Comparison of ENCODE assay signal across 8 cellular contexts in the genomic region with DNA sequence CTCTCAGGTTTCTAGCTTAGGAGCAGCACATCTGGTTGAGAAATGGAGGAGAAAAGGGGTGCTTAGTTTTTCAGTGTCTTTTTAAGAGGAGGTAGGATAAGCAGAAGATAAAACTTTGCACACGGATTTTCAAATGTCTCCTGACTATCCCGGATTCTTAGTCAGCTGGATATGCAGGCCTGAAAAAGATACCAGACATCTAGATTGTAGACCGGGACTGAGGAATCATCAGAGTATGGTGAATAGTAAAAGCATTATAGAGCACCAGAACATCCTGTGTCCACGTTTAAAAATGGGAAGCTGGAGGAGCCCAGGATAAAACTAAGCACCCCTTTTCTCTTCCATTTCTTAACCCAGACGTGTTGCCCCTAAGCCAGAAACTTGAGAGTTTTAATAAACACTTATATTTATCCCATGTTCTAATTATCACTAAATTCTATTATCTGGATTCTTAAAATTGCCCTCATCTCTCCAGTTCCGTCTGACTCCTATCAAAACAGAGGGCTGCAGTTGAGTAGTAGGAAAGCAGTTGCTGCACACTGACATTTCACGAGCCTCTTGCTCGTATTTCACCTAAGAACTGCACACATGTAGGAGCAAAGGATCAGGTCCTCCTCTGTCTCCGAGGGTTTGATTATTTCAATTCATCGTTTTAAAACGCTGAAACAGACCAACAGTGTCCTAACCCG. TPM values are rescaled to one million over a fixed set of nuclear protein-coding genes. Genes with fewer than 3 reads are reported as not detected.
DNase-seq lines count a peak whose midpoint lies in the region; ATAC-seq and TF ChIP-seq lines count a peak whose summit lies in the region.

No MANE protein-coding gene starts in this region.

- H3K9ac ChIP-seq in ES-I3 (ENCODE audit: low read depth, low read length) (peak overlapping the region; percentile 76), HUES48 (ENCODE audit: low read depth, low read length) (peak overlapping the region; percentile 77)

- H3K27ac ChIP-seq in HUES48 (ENCODE audit: low read depth, low read length) (peak overlapping the region; percentile 73), right atrium auricular region (peak overlapping the region; percentile 80 to 85), sigmoid colon (peak overlapping the region; percentile 82 to 88 (median 85))

- no peak for DNase-seq in activated T-helper 1 cell treated with anti-CD3 and anti-CD28 coated beads, Interleukin-12 subunit alpha, Interleukin-12 subunit beta, Interleukin-2, Interleukin-4 antibody, amounts not matched to agents 30 ng/mL and 10 ng/mL and 1 ng/mL, durations not matched to agents 14 hours and 24 hours and 36 hours (ENCODE audit: low spot score)
- DNase-seq in right atrium auricular region (ENCODE audit: low spot score) (no peak), sigmoid colon (no peak), germinal center (ENCODE audit: low spot score) (no peak)
- DNase-seq in activated effector memory CD4-positive, alpha-beta T cell treated with anti-CD3 and anti-CD28 coated beads, Interleukin-2, amount 50 U/mL, for 16 hours, result no peak

- no peaks in the 10 kb centered on the region for H3K9me3 Mint-ChIP-seq in activated T-helper 1 cell treated with anti-CD3 and anti-CD28 coated beads, Interleukin-12 subunit alpha, Interleukin-12 subunit beta, Interleukin-2, Interleukin-4 antibody, amounts not matched to agents 30 ng/mL and 10 ng/mL and 1 ng/mL, durations not matched to agents 14 hours and 24 hours and 36 hours

- peaks cover 26% of the 10 kb centered on the region for H3K4me1 Mint-ChIP-seq in activated T-helper 1 cell treated with anti-CD3 and anti-CD28 coated beads, Interleukin-12 subunit alpha, Interleukin-12 subunit beta, Interleukin-2, Interleukin-4 antibody, amounts not matched to agents 30 ng/mL and 10 ng/mL and 1 ng/mL, durations not matched to agents 14 hours and 24 hours and 36 hours (ENCODE audit: low read depth)

- no peak for TF ChIP-seq CTCF in right atrium auricular region (IDR thresholded peaks at IDR 0.05)
- TF ChIP-seq CTCF in sigmoid colon (IDR thresholded peaks at IDR 0.05), result no peak

- no peaks in the 10 kb centered on the region for H3K9me3 ChIP-seq in ES-I3 (ENCODE audit: control insufficient read depth, insufficient read depth, low read length)
- no peaks in the 10 kb centered on the region for H3K9me3 ChIP-seq in HUES48 (ENCODE audit: control insufficient read depth, insufficient read depth, low read length)
- H3K9me3 ChIP-seq in right atrium auricular region, result no peaks in the 10 kb centered on the region
- H3K9me3 ChIP-seq in sigmoid colon, result no peaks in the 10 kb centered on the region

- WGBS in sigmoid colon, 2 donors, result 4 to 11% methylated on average over 12 of the region's 12 CpGs

- H3K27me3 ChIP-seq in HUES48 (ENCODE audit: control insufficient read depth, insufficient read depth, low read length) (no peaks in the 10 kb centered on the region), right atrium auricular region (no peaks in the 10 kb centered on the region), sigmoid colon (no peaks in the 10 kb centered on the region)

- no peak for TF ChIP-seq EP300 in sigmoid colon (IDR thresholded peaks at IDR 0.05)

- intact Hi-C loops in activated T-helper 1 cell treated with anti-CD3 and anti-CD28 coated beads, Interleukin-12 subunit alpha, Interleukin-12 subunit beta, Interleukin-2, Interleukin-4 antibody, amounts not matched to agents 30 ng/mL and 10 ng/mL and 1 ng/mL, durations not matched to agents 14 hours and 24 hours and 36 hours (cut with micrococcal nuclease), result loop anchor here (2.0 to 10.0 kb wide), 10 partner anchors 64 to 1496 kb away; a partner anchor contains a TSS
- intact Hi-C loops in sigmoid colon (cut with DNase I), result loop anchor here (5.0 kb wide), 1 partner anchor 464 kb away; a partner anchor contains a TSS

- H3K36me3 ChIP-seq in ES-I3 (ENCODE audit: insufficient read depth, low read length) (no peaks in the 10 kb centered on the region), HUES48 (ENCODE audit: control insufficient read depth, insufficient read depth, low read length) (peaks cover 6% of the 10 kb centered on the region), right atrium auricular region (no peaks in the 10 kb centered on the region), sigmoid colon (no peaks in the 10 kb centered on the region)

- no peaks in the 10 kb centered on the region for H3K27me3 Mint-ChIP-seq in activated T-helper 1 cell treated with anti-CD3 and anti-CD28 coated beads, Interleukin-12 subunit alpha, Interleukin-12 subunit beta, Interleukin-2, Interleukin-4 antibody, amounts not matched to agents 30 ng/mL and 10 ng/mL and 1 ng/mL, durations not matched to agents 14 hours and 24 hours and 36 hours (ENCODE audit: insufficient read depth)

- H3K27ac Mint-ChIP-seq in activated T-helper 1 cell treated with anti-CD3 and anti-CD28 coated beads, Interleukin-12 subunit alpha, Interleukin-12 subunit beta, Interleukin-2, Interleukin-4 antibody, amounts not matched to agents 30 ng/mL and 10 ng/mL and 1 ng/mL, durations not matched to agents 14 hours and 24 hours and 36 hours, result peak overlapping the region; percentile 84

- peaks cover 9% of the 10 kb centered on the region for H3K36me3 Mint-ChIP-seq in activated T-helper 1 cell treated with anti-CD3 and anti-CD28 coated beads, Interleukin-12 subunit alpha, Interleukin-12 subunit beta, Interleukin-2, Interleukin-4 antibody, amounts not matched to agents 30 ng/mL and 10 ng/mL and 1 ng/mL, durations not matched to agents 14 hours and 24 hours and 36 hours (ENCODE audit: low read depth)

- TF ChIP-seq POLR2A in sigmoid colon (IDR thresholded peaks at IDR 0.05), result no peak

- ATAC-seq in GM21526 (IDR thresholded peaks at IDR 0.05; ENCODE audit: low FRiP score, unreplicated experiment), result peak; percentile 39

- H3K4me1 ChIP-seq in ES-I3 (ENCODE audit: insufficient read depth, low read length) (no peaks in the 10 kb centered on the region), HUES48 (ENCODE audit: control insufficient read depth, insufficient read depth, low read length) (peaks cover 8% of the 10 kb centered on the region; the same call in 1 of the 2 replicates), right atrium auricular region (peaks cover 0 to 17% of the 10 kb centered on the region in 2 donors), sigmoid colon (peaks cover 0 to 11% (median 3%) of the 10 kb centered on the region in 4 donors)

- peak overlapping the region; percentile 92 for H3K4me3 Mint-ChIP-seq in activated T-helper 1 cell treated with anti-CD3 and anti-CD28 coated beads, Interleukin-12 subunit alpha, Interleukin-12 subunit beta, Interleukin-2, Interleukin-4 antibody, amounts not matched to agents 30 ng/mL and 10 ng/mL and 1 ng/mL, durations not matched to agents 14 hours and 24 hours and 36 hours

- H3K4me3 ChIP-seq in HUES48 (ENCODE audit: low read depth, low read length) (peak overlapping the region; percentile 91), right atrium auricular region (peak overlapping the region; percentile 66 to 80), sigmoid colon (peak overlapping the region; percentile 62 to 78 (median 68))

RNA-seq across cellular contexts. Expression of a gene that starts 0.6 kb away (rescaled TPM):
- 15.9 and 19.4 TPM in 2 replicates for total RNA-seq in activated T-helper 1 cell treated with anti-CD3 and anti-CD28 coated beads, Interleukin-12 subunit alpha, Interleukin-12 subunit beta, Interleukin-2, Interleukin-4 antibody, amounts not matched to agents 30 ng/mL and 10 ng/mL and 1 ng/mL, durations not matched to agents 14 hours and 24 hours and 36 hours
- 10 to 100 TPM; 15.9 to 30.1 TPM for total RNA-seq in right atrium auricular region
- 10 to 100 TPM; 15.9 to 20.0 (median 18.1) TPM for total RNA-seq in sigmoid colon
- 10 to 100 TPM in 1 of 3 donors, 1 to 10 TPM in 2; 4.6 to 10.5 (median 6.0) TPM for polyA plus RNA-seq in sigmoid colon
